ENCODE assay signal across 9 cellular contexts in genomic region chr17:83099570-83100181, GRCh38. TPM values are rescaled to one million over a fixed set of nuclear protein-coding genes. Genes with fewer than 3 reads are reported as not detected.
DNase-seq lines count a peak whose midpoint lies in the region; ATAC-seq and TF ChIP-seq lines count a peak whose summit lies in the region.
"Had no signal": no experiment of that assay in that cellular context is flagged by ENCODE, and none has a peak within 500 bp of the region (broad histone marks: within the 10 kb centered on the region; RNA-seq: fewer than 3 reads in every experiment).

No MANE protein-coding gene starts in this region.

- no peak overlapping the region for H3K4me3 ChIP-seq in CD8-positive, alpha-beta T cell (ENCODE audit: low read depth, low read length)
- H3K4me3 ChIP-seq in fibroblast of lung (replicated peaks in 1 of 4; ENCODE audit: control extremely low read depth in 1 of 4, insufficient read depth in 1 of 4, low read depth in 3 of 4, low read length in 4 of 4) (peak overlapping the region in 1 of 4 experiments; percentile 7), brain microvascular endothelial cell (ENCODE audit: low read depth, low read length) (no peak overlapping the region)

- H3K4me1 ChIP-seq in CD8-positive, alpha-beta T cell (ENCODE audit: insufficient read depth, low read length): peaks cover 15% of the 10 kb centered on the region
- peaks cover 8% of the 10 kb centered on the region for H3K4me1 ChIP-seq in fibroblast of lung (ENCODE audit: control insufficient read depth, extremely low read depth, insufficient read depth, low read length)

- no peaks in the 10 kb centered on the region for H3K36me3 Mint-ChIP-seq in CD8-positive, alpha-beta T cell

- no peak overlapping the region for H3K27ac Mint-ChIP-seq in CD8-positive, alpha-beta T cell

- intact Hi-C loops in CD8-positive, alpha-beta T cell (cut with DNase I, micrococcal nuclease): no loop called here
- intact Hi-C loops in posterior vena cava (cut with DNase I): no loop called here

- H3K4me3 Mint-ChIP-seq in CD8-positive, alpha-beta T cell: peak overlapping the region; percentile 15

- H3K27ac ChIP-seq in CD8-positive, alpha-beta T cell (ENCODE audit: low read depth, low read length): no peak overlapping the region
- H3K27ac ChIP-seq in fibroblast of lung (ENCODE audit: insufficient read depth, low read length) (no peak overlapping the region), brain microvascular endothelial cell (no peak overlapping the region)

- H3K9me3 ChIP-seq in CD8-positive, alpha-beta T cell (ENCODE audit: low read length): no peaks in the 10 kb centered on the region
- no peaks in the 10 kb centered on the region for H3K9me3 ChIP-seq in fibroblast of lung (ENCODE audit: control insufficient read depth, insufficient read depth, low read depth, low read length)

- no peak for DNase-seq in CD8-positive, alpha-beta T cell
- DNase-seq in NCI-H345 (lab: John Stamatoyannopoulos, UW) (peak; percentile 85), fibroblast of lung (ENCODE audit: low read depth in 2 of 2) (peak; percentile 20 to 60), posterior vena cava (ENCODE audit: low spot score) (peak; percentile 91), brain microvascular endothelial cell (no peak), GM13977 (ENCODE audit: low spot score) (no peak), HuH-7.5 (ENCODE audit: low spot score) (no peak), foreskin melanocyte (no peak)
- DNase-seq: SW 1271 had no signal

- no peaks in the 10 kb centered on the region for H3K9me3 Mint-ChIP-seq in CD8-positive, alpha-beta T cell

- peak overlapping the region; percentile 35 for H3K4me2 ChIP-seq in fibroblast of lung (ENCODE audit: extremely low read depth, insufficient read depth, low read length)

- in situ Hi-C loops in brain microvascular endothelial cell (cut with HindIII; ENCODE audit: low pct_ligation_motif_present, low sequenced_read_pairs): no loop called here
- in situ Hi-C loops in GM13977 (cut with MboI; ENCODE audit: low pct_unique_long_range_greater_than_20kb, low sequenced_read_pairs, unreplicated experiment): no loop called here

- H3K9ac ChIP-seq in fibroblast of lung (ENCODE audit: insufficient read depth, low read length): peak overlapping the region; percentile 16

- no peaks in the 10 kb centered on the region for H3K27me3 ChIP-seq in CD8-positive, alpha-beta T cell (ENCODE audit: insufficient read depth, low read length)
- H3K27me3 ChIP-seq in fibroblast of lung (ENCODE audit: control insufficient read depth, insufficient read depth, low read length) (no peaks in the 10 kb centered on the region), brain microvascular endothelial cell (replicated peaks) (no peaks in the 10 kb centered on the region)

- peaks cover 5% of the 10 kb centered on the region for H3K27me3 Mint-ChIP-seq in CD8-positive, alpha-beta T cell (ENCODE audit: low read depth)

- H3K79me2 ChIP-seq in fibroblast of lung (ENCODE audit: control insufficient read depth, insufficient read depth, low read length): peaks cover 2% of the 10 kb centered on the region

- H2AFZ ChIP-seq in fibroblast of lung (ENCODE audit: low read length): no peak overlapping the region

- H3K4me1 Mint-ChIP-seq in CD8-positive, alpha-beta T cell (ENCODE audit: low read depth): peaks cover 9% of the 10 kb centered on the region

- H4K20me1 ChIP-seq in fibroblast of lung (ENCODE audit: control insufficient read depth, extremely low read depth, insufficient read depth, low read length): no peaks in the 10 kb centered on the region

- no peaks in the 10 kb centered on the region for H3K36me3 ChIP-seq in CD8-positive, alpha-beta T cell (ENCODE audit: insufficient read depth, low read length)
- peaks cover 18% of the 10 kb centered on the region for H3K36me3 ChIP-seq in fibroblast of lung (ENCODE audit: control insufficient read depth, insufficient read depth, low read length)
- H3K36me3 ChIP-seq in brain microvascular endothelial cell (replicated peaks): peaks cover 14% of the 10 kb centered on the region

- CTCF ChIA-PET in CD8-positive, alpha-beta T cell (lab: Charles Lee): no interaction called here

- no peak for TF ChIP-seq CTCF in CD8-positive, alpha-beta T cell (IDR thresholded peaks at IDR 0.05)
- TF ChIP-seq CTCF in fibroblast of lung (conservative IDR thresholded peaks at IDR 0.05 in 1 of 2, IDR thresholded peaks at IDR 0.05 in 1 of 2; ENCODE audit: low read depth in 1 of 2, low read length in 2 of 2) (no peak), brain microvascular endothelial cell (IDR thresholded peaks at IDR 0.05; ENCODE audit: low read depth, low read length, missing control alignments) (no peak), GM13977 (IDR thresholded peaks at IDR 0.05; ENCODE audit: extremely low read depth, insufficient read depth, missing control alignments) (no peak)

- peak; percentile 29 for ATAC-seq in CD8-positive, alpha-beta T cell

- POLR2A ChIA-PET in CD8-positive, alpha-beta T cell (lab: Charles Lee): no interaction called here

RNA-seq across cellular contexts. Expression of gene METRNL, which starts 20.3 kb away (rescaled TPM):
- 100 to 1,000 TPM; 153 to 158 TPM for total RNA-seq in CD8-positive, alpha-beta T cell
- total RNA-seq in fibroblast of lung (114 and 120 TPM in 2 replicates), posterior vena cava (100 to 1,000 TPM in 1 of 2 donors, 10 to 100 TPM in 1; 80.5 to 101 TPM)
- 27.0 TPM in 2 replicates for polyA plus RNA-seq in fibroblast of lung
- polyA plus RNA-seq in fibroblast of lung (2012): 64.9 and 78.1 TPM in 2 replicates
- polyA minus RNA-seq in fibroblast of lung (ENCODE audit: low replicate concordance): 23.0 and 29.3 TPM in 2 replicates

Comparison
In these comparisons a context has a peak if more than half of its experiments do, and no peak if none do; other contexts are left out.
1. DNase-seq: peak in NCI-H345 (single experiment), fibroblast of lung (2 of 2) and posterior vena cava (single experiment); none in CD8-positive, alpha-beta T cell (0 of 7), brain microvascular endothelial cell (single experiment), GM13977 (single experiment), HuH-7.5 (single experiment) and foreskin melanocyte (single experiment).